ENCODE assay signal across 20 cellular contexts in genomic region chr20:22536956-22537756, GRCh38. TPM values are rescaled to one million over a fixed set of nuclear protein-coding genes. Genes with fewer than 3 reads are reported as not detected.
A peak's percentile ranks its signal among the peaks of the same experiment; 100 is the strongest.
DNase-seq lines count a peak whose midpoint lies in the region; ATAC-seq, FAIRE-seq and TF ChIP-seq lines count a peak whose summit lies in the region.
"Had no signal": no experiment of that assay in that cellular context is flagged by ENCODE, and none has a peak within 500 bp of the region (broad histone marks: within the 10 kb centered on the region; RNA-seq: fewer than 3 reads in every experiment).

No MANE protein-coding gene starts in this region.

- peak; percentile 69 for FAIRE-seq in HepG2 (lab: Jason Lieb, UNC)
- FAIRE-seq: G401.6, GM12892, GM19239 had no signal

- no peak overlapping the region for H4K12ac ChIP-seq in trophoblast cell (ENCODE audit: low read depth, low read length)

- intact Hi-C loops in HepG2 (cut with micrococcal nuclease; ENCODE audit: unreplicated experiment) (no loop called here), right lobe of liver (cut with DNase I) (no loop called here), colonic mucosa (cut with DNase I) (no loop called here)

- H3K9ac ChIP-seq in HepG2 (ENCODE audit: insufficient read depth, low read depth, low read length) (no peak overlapping the region), colonic mucosa (ENCODE audit: low read depth in 2 of 2, low read length in 2 of 2) (no peak overlapping the region), trophoblast cell (ENCODE audit: low read length) (no peak overlapping the region)
- H3K9ac ChIP-seq: BLaER1 had no signal

- H3K36me3 ChIP-seq in HepG2 (replicated peaks in 1 of 2; ENCODE audit: control insufficient read depth in 1 of 2, insufficient read depth in 2 of 2, low read length in 2 of 2) (no peaks in the 10 kb centered on the region), right lobe of liver (no peaks in the 10 kb centered on the region), colonic mucosa (no peaks in the 10 kb centered on the region), trophoblast cell (ENCODE audit: control insufficient read depth in 1 of 2, insufficient read depth in 2 of 2, low read length in 2 of 2) (no peaks in the 10 kb centered on the region)
- H3K36me3 ChIP-seq: BLaER1 had no signal

- POLR2A ChIA-PET in HepG2 (lab: Yijun Ruan, JAX): interaction anchor here (0.7 to 2.3 kb wide), 4 partner anchors 13 to 50 kb away, joined by 3 to 13 read pairs (median 5); no protein-coding TSS in a partner anchor

- TF ChIP-seq RAD21 in HepG2 (CRISPR knock-in tag; IDR thresholded peaks at IDR 0.05): no peak

- no peak overlapping the region for H4K8ac ChIP-seq in trophoblast cell (ENCODE audit: low read depth, low read length)

- in situ Hi-C loops in HepG2 (cut with HindIII; ENCODE audit: extremely low pct_ligation_motif_present, low pct_unique_long_range_greater_than_20kb): no loop called here

- H3K4me2 ChIP-seq in HepG2 (ENCODE audit: low read depth, low read length) (peak overlapping the region; percentile 33), trophoblast cell (ENCODE audit: low read length) (no peak overlapping the region)
- H3K4me2 ChIP-seq: BLaER1 had no signal

- no peaks in the 10 kb centered on the region for H3K79me1 ChIP-seq in trophoblast cell (ENCODE audit: low read length)

- no peak overlapping the region for H3K14ac ChIP-seq in trophoblast cell (ENCODE audit: low read length)

- no peak overlapping the region for H2AK5ac ChIP-seq in trophoblast cell (ENCODE audit: low read length)

- H3K79me2 ChIP-seq in HepG2 (ENCODE audit: insufficient read depth, low read length): no peaks in the 10 kb centered on the region
- H3K79me2 ChIP-seq in trophoblast cell (ENCODE audit: control insufficient read depth, insufficient read depth, low read length, poor library complexity): no peaks in the 10 kb centered on the region

- H3K4ac ChIP-seq in trophoblast cell (ENCODE audit: low read depth, low read length): no peak overlapping the region

- no peak overlapping the region for H2BK120ac ChIP-seq in trophoblast cell (ENCODE audit: insufficient read depth, low read length, poor library complexity)

- H2AFZ ChIP-seq in HepG2 (ENCODE audit: low read length) (no peak overlapping the region), trophoblast cell (ENCODE audit: insufficient read depth, low read length, poor library complexity) (no peak overlapping the region)

- H3K18ac ChIP-seq in trophoblast cell (ENCODE audit: low read length): no peak overlapping the region

- CTCF ChIA-PET in HepG2 (lab: Yijun Ruan, JAX; ENCODE audit: low intra/inter-chr PET ratio, low total read pairs): no interaction called here

- no peaks in the 10 kb centered on the region for H3K9me3 ChIP-seq in HepG2 (ENCODE audit: low read length)
- H3K9me3 ChIP-seq in right lobe of liver: no peaks in the 10 kb centered on the region
- H3K9me3 ChIP-seq in colonic mucosa: no peaks in the 10 kb centered on the region
- no peaks in the 10 kb centered on the region for H3K9me3 ChIP-seq in trophoblast cell (ENCODE audit: insufficient read depth, low read depth, low read length)
- H3K9me3 ChIP-seq: BLaER1 had no signal

- H3K23ac ChIP-seq in trophoblast cell (ENCODE audit: low read length): no peak overlapping the region

- DNase-seq in HepG2 (ENCODE audit: low spot score) (peak; percentile 87), right lobe of liver (no peak), colonic mucosa (no peak), trophoblast cell (peak; percentile 10 to 25), NCI-H2107 treated with DMSO at 0.1 percent for 48 hours (lab: John Stamatoyannopoulos, UW; ENCODE audit: unreplicated experiment) (no peak), GM10266 (ENCODE audit: extremely low spot score) (no peak)
- DNase-seq in activated CD4-positive, alpha-beta T cell treated with anti-CD3 and anti-CD28 coated beads for 48 hours: no peak
- DNase-seq: AML-193; CD8-positive, alpha-beta memory T cell; DMS 273 treated with DMSO at 0.1 percent for 48 hours; DMS79 treated with DMSO at 0.1 percent for 48 hours; EL; GOT3; H9 had no signal

- no peak overlapping the region for H2BK5ac ChIP-seq in trophoblast cell (ENCODE audit: low read depth, low read length, poor library complexity)

- H3K4me1 ChIP-seq in HepG2 (ENCODE audit: insufficient read depth, low read length): peaks cover 60% of the 10 kb centered on the region
- no peaks in the 10 kb centered on the region for H3K4me1 ChIP-seq in right lobe of liver
- H3K4me1 ChIP-seq in colonic mucosa: no peaks in the 10 kb centered on the region
- no peaks in the 10 kb centered on the region for H3K4me1 ChIP-seq in trophoblast cell (ENCODE audit: control insufficient read depth in 1 of 2, insufficient read depth in 2 of 2, low read length in 2 of 2)
- H3K4me1 ChIP-seq: BLaER1 had no signal

- H2BK12ac ChIP-seq in trophoblast cell (ENCODE audit: low read length): no peak overlapping the region

- H4K91ac ChIP-seq in trophoblast cell (ENCODE audit: low read depth, low read length): no peak overlapping the region

- WGBS in HepG2 (ENCODE audit: low lambda C conversion rate): 57% methylated on average over 4 of the region's 4 CpGs
- WGBS in right lobe of liver (ENCODE audit: insufficient coverage, low coverage, low lambda C conversion rate, missing lambda C conversion rate): 64% methylated on average over 4 of the region's 4 CpGs
- WGBS in trophoblast cell (ENCODE audit: extremely low coverage, insufficient coverage, insufficient read length): no CpG with 5 or more reads among the region's 4 CpGs

- H3K4me3 ChIP-seq in HepG2 (replicated peaks in 1 of 3; ENCODE audit: insufficient read depth in 1 of 3, low read depth in 2 of 3, low read length in 3 of 3) (no peak overlapping the region), right lobe of liver (no peak overlapping the region), colonic mucosa (peak overlapping the region; percentile 2), trophoblast cell (ENCODE audit: low read depth, low read length) (no peak overlapping the region)
- H3K4me3 ChIP-seq: BLaER1 had no signal

- no peaks in the 10 kb centered on the region for H4K20me1 ChIP-seq in HepG2 (ENCODE audit: insufficient read depth, low read length)
- H4K20me1 ChIP-seq: BLaER1 had no signal

- TF ChIP-seq CTCF in HepG2 (CRISPR knock-in tag; IDR thresholded peaks at IDR 0.05) (0 out of 2 replicates have a peak, but pooled peaks have one; percentile 16), right lobe of liver (IDR thresholded peaks at IDR 0.05) (no peak), colonic mucosa (IDR thresholded peaks at IDR 0.05) (no peak), GM10266 (IDR thresholded peaks at IDR 0.05; ENCODE audit: control insufficient read depth, insufficient read depth, low read depth, missing control alignments) (no peak)

- no TSS peak for BruUV-seq in HepG2 (replicated peaks; lab: Mats Ljungman, UMichigan)

- H3K27me3 ChIP-seq in HepG2 (ENCODE audit: control insufficient read depth in 1 of 2, insufficient read depth in 2 of 2, low read length in 2 of 2) (no peaks in the 10 kb centered on the region), right lobe of liver (no peaks in the 10 kb centered on the region), colonic mucosa (no peaks in the 10 kb centered on the region), trophoblast cell (ENCODE audit: insufficient read depth, low read length) (no peaks in the 10 kb centered on the region)
- H3K27me3 ChIP-seq: BLaER1 had no signal

- TF ChIP-seq POLR2A in HepG2 (IDR thresholded peaks at IDR 0.05; ENCODE audit: insufficient read depth in 1 of 2, low read depth in 2 of 2, low read length in 2 of 2) (no peak), right lobe of liver (IDR thresholded peaks at IDR 0.05) (no peak)

- peak; percentile 55 for ATAC-seq in HepG2
- ATAC-seq in right lobe of liver: no peak

- H3K27ac ChIP-seq in HepG2 (ENCODE audit: extremely low read length, insufficient read depth, low read length): peak overlapping the region; percentile 6
- no peak overlapping the region for H3K27ac ChIP-seq in right lobe of liver
- no peak overlapping the region for H3K27ac ChIP-seq in colonic mucosa
- H3K27ac ChIP-seq in trophoblast cell (ENCODE audit: low read depth, low read length): no peak overlapping the region
- H3K27ac ChIP-seq: 22Rv1, BLaER1 had no signal

- TF ChIP-seq EP300 in HepG2 (IDR thresholded peaks at IDR 0.05; ENCODE audit: low read depth in 2 of 2, low read length in 2 of 2) (no peak), HepG2 (CRISPR knock-in tag; IDR thresholded peaks at IDR 0.05; ENCODE audit: borderline replicate concordance) (no peak)

TF ChIP-seq in HepG2, 621 proteins besides CTCF, POLR2A, EP300 and RAD21 (continues in another document):
- TF ChIP-seq TCF12 (IDR thresholded peaks at IDR 0.05) (no peak), TCF12 (CRISPR knock-in tag; IDR thresholded peaks at IDR 0.05) (no peak), ZNF879 (CRISPR knock-in tag; IDR thresholded peaks at IDR 0.05) (no peak), HNRNPLL (IDR thresholded peaks at IDR 0.05; ENCODE audit: low read depth, low read length, poor library complexity, severe bottlenecking) (no peak), ZNF124 (CRISPR knock-in tag; IDR thresholded peaks at IDR 0.05) (no peak)

RNA-seq across cellular contexts. Expression of gene FOXA2, which starts 47.2 kb away (rescaled TPM):
- 12.2 and 12.7 TPM in 2 replicates for total RNA-seq in HepG2 (2016; rRNA removed; fragmentation: Illumina TruSeq; extraction: Trizol)
- 4.6 and 4.9 TPM in 2 replicates for total RNA-seq in HepG2 (2016; cell fraction: cytosol; rRNA removed; fragmentation: Illumina TruSeq; extraction: Trizol; ENCODE audit: low read depth)
- total RNA-seq in HepG2 (2016; cell fraction: insoluble cytoplasmic fraction; rRNA removed; fragmentation: Illumina TruSeq; extraction: Trizol): 10.8 and 13.2 TPM in 2 replicates
- total RNA-seq in HepG2 (2016; cell fraction: membrane; rRNA removed; fragmentation: Illumina TruSeq; extraction: Trizol): 11.1 and 12.0 TPM in 2 replicates
- total RNA-seq in HepG2 (2016; cell fraction: nucleus; rRNA removed; fragmentation: Illumina TruSeq; extraction: Trizol): 11.8 and 11.9 TPM in 2 replicates
- 8.8 and 12.2 TPM in 2 replicates for polyA plus RNA-seq in HepG2 (2011; rRNA removed)
- polyA plus RNA-seq in HepG2 (2011; cell fraction: cytosol; rRNA removed): 5.0 and 7.0 TPM in 2 replicates
- polyA plus RNA-seq in HepG2 (2011; cell fraction: nucleus; rRNA removed): 31.5 and 34.4 TPM in 2 replicates
- polyA plus RNA-seq in HepG2 (2012): 33.6 and 38.4 TPM in 2 replicates
- 4.4 TPM in 2 replicates for polyA plus RNA-seq in HepG2 (2016; cell fraction: cytosol; fragmentation: Illumina TruSeq; extraction: Trizol; ENCODE audit: low read depth)
- polyA plus RNA-seq in HepG2 (2016; cell fraction: insoluble cytoplasmic fraction; fragmentation: Illumina TruSeq; extraction: Trizol; ENCODE audit: low read depth): 22.9 and 28.4 TPM in 2 replicates
- 9.4 and 9.7 TPM in 2 replicates for polyA plus RNA-seq in HepG2 (2016; cell fraction: membrane; fragmentation: Illumina TruSeq; extraction: Trizol; ENCODE audit: low read depth)
- polyA plus RNA-seq in HepG2 (2016; cell fraction: nucleus; fragmentation: Illumina TruSeq; extraction: Trizol; ENCODE audit: insufficient read depth, low read depth): 30.5 and 31.3 TPM in 2 replicates
- polyA minus RNA-seq in HepG2 (2011; rRNA and poly(A)+ RNA removed; ENCODE audit: low replicate concordance): 12.8 TPM in 1 of 2 replicates, not detected in the other
- 12.6 and 15.2 TPM in 2 replicates for polyA minus RNA-seq in HepG2 (2011; cell fraction: cytosol; rRNA and poly(A)+ RNA removed)
- 6.7 and 9.3 TPM in 2 replicates for polyA minus RNA-seq in HepG2 (2011; cell fraction: nucleus; rRNA and poly(A)+ RNA removed)
- total RNA-seq in right lobe of liver: 10 to 100 TPM; 11.8 to 28.7 (median 21.2) TPM
- total RNA-seq in colonic mucosa: 10 to 100 TPM; 27.9 to 29.1 TPM
- not detected in 2 replicates for polyA plus RNA-seq in trophoblast cell (2013)
- total RNA-seq: CD8-positive, alpha-beta memory T cell; H9 had no signal
- polyA plus RNA-seq: CD8-positive, alpha-beta memory T cell; IgD-negative memory B cell had no signal

Comparison
In these comparisons a context has a peak if more than half of its experiments do, and no peak if none do; other contexts are left out.
1. DNase-seq: peak in HepG2 (single experiment) and trophoblast cell (2 of 2); none in right lobe of liver (0 of 3), colonic mucosa (single experiment), NCI-H2107 treated with DMSO at 0.1 percent for 48 hours (single experiment), GM10266 (single experiment) and activated CD4-positive, alpha-beta T cell treated with anti-CD3 and anti-CD28 coated beads for 48 hours (single experiment).